6 cellular contexts compared by ENCODE assay signal in genomic region chr4:13857800-13858199, GRCh38.
"Had no signal": no experiment of that assay in that cellular context is flagged by ENCODE, and none has a peak within 500 bp of the region (broad histone marks: within the 10 kb centered on the region; RNA-seq: fewer than 3 reads in every experiment).

No MANE protein-coding gene starts in this region.

- H3K4me3 ChIP-seq: GM23248, K562 had no signal

- ATAC-seq: K562 had no signal

- DNase-seq: GM23248, H9, HCEC 1CT, IMR-90, KG1 had no signal

- H3K27ac ChIP-seq: GM23248 had no signal
